15 cellular contexts compared by ENCODE assay signal in the genomic region with DNA sequence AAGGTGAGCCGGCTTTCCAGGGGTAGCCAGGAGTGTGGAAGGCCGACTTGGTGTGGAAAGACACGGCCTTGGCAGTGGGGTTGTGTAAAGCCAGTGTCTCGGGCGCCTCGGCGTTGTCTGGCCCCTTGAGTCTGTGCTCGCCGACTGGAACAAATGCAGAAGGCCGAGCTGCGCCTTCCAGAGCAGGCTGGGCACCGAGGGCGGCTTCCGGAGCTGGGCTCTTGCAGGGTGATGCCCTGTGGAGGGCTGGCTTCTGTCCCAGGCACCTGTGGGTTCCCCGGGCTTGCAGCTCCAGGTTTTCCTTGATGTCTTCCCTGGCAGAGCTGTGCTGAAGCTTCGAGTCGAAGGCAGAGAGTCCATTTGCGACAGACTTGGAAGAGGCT. TPM values are rescaled to one million over a fixed set of nuclear protein-coding genes. Genes with fewer than 3 reads are reported as not detected.
DNase-seq lines count a peak whose midpoint lies in the region; ATAC-seq, FAIRE-seq and TF ChIP-seq lines count a peak whose summit lies in the region.
"Had no signal": no experiment of that assay in that cellular context is flagged by ENCODE, and none has a peak within 500 bp of the region (broad histone marks: within the 10 kb centered on the region; RNA-seq: fewer than 3 reads in every experiment).

No MANE protein-coding gene starts in this region.

- no peak for ATAC-seq in activated T-helper 17 cell treated with anti-CD3 and anti-CD28 coated beads, Interleukin-2, amount 50 U/mL, for 72 hours (replicated peaks)
- ATAC-seq in lower lobe of right lung, result no peak
- ATAC-seq in GM21381 (IDR thresholded peaks at IDR 0.05; ENCODE audit: unreplicated experiment), result no peak

- POLR2A ChIA-PET in Caco-2 (lab: Charles Lee), result no interaction called here

- no peaks in the 10 kb centered on the region for H3K27me3 Mint-ChIP-seq in Caco-2 (ENCODE audit: insufficient read depth, unreplicated experiment)
- H3K27me3 Mint-ChIP-seq in activated T-helper 17 cell treated with anti-CD3 and anti-CD28 coated beads, Interleukin-2, amount 50 U/mL, for 72 hours, result no peaks in the 10 kb centered on the region
- H3K27me3 Mint-ChIP-seq: B cell had no signal

- H3K9me3 ChIP-seq in BLaER1, result no peaks in the 10 kb centered on the region
- no peaks in the 10 kb centered on the region for H3K9me3 ChIP-seq in Caco-2
- H3K9me3 ChIP-seq in lower lobe of right lung, result no peaks in the 10 kb centered on the region
- H3K9me3 ChIP-seq: SK-N-SH had no signal

- H4K20me1 ChIP-seq in BLaER1, result peaks cover 48% of the 10 kb centered on the region

- H3K27me3 ChIP-seq in BLaER1, result no peaks in the 10 kb centered on the region; the same call in 1 of the 2 replicates
- no peaks in the 10 kb centered on the region for H3K27me3 ChIP-seq in Caco-2 (replicated peaks; ENCODE audit: control insufficient read depth, insufficient read depth, low read length)
- H3K27me3 ChIP-seq in lower lobe of right lung (ENCODE audit: low read depth), result no peaks in the 10 kb centered on the region

- intact Hi-C loops in Caco-2 (cut with micrococcal nuclease; ENCODE audit: unreplicated experiment), result no loop called here
- intact Hi-C loops in lower lobe of right lung (cut with DNase I), result no loop called here

- H3K4me1 ChIP-seq in BLaER1 (peaks cover 57% of the 10 kb centered on the region), Caco-2 (no peaks in the 10 kb centered on the region), lower lobe of right lung (peaks cover 5% of the 10 kb centered on the region)

- peaks cover 44% of the 10 kb centered on the region for H3K36me3 Mint-ChIP-seq in Caco-2 (ENCODE audit: insufficient read depth, unreplicated experiment)
- H3K36me3 Mint-ChIP-seq in activated T-helper 17 cell treated with anti-CD3 and anti-CD28 coated beads, Interleukin-2, amount 50 U/mL, for 72 hours (ENCODE audit: low read depth), result peaks cover 12% of the 10 kb centered on the region

- H3K4me3 ChIP-seq in BLaER1 (no peak overlapping the region), Caco-2 (ENCODE audit: low read depth, low read length) (no peak overlapping the region), lower lobe of right lung (no peak overlapping the region)

- peak overlapping the region; percentile 30; the same call in 1 of the 2 replicates for H3K27ac ChIP-seq in BLaER1
- no peak overlapping the region for H3K27ac ChIP-seq in lower lobe of right lung

- TF ChIP-seq CTCF in Caco-2 (IDR thresholded peaks at IDR 0.05; ENCODE audit: insufficient read depth in 1 of 2, low read depth in 1 of 2, low read length in 1 of 2, severe bottlenecking in 1 of 2, unreplicated experiment in 1 of 2) (no peak), lower lobe of right lung (IDR thresholded peaks at IDR 0.05) (no peak)

- no peak overlapping the region for H3K4me3 Mint-ChIP-seq in Caco-2 (ENCODE audit: unreplicated experiment)
- no peak overlapping the region for H3K4me3 Mint-ChIP-seq in activated T-helper 17 cell treated with anti-CD3 and anti-CD28 coated beads, Interleukin-2, amount 50 U/mL, for 72 hours
- H3K4me3 Mint-ChIP-seq: B cell had no signal

- CTCF ChIA-PET in Caco-2 (lab: Charles Lee), result no interaction called here

- peak overlapping the region; percentile 74 for H3K4me2 ChIP-seq in BLaER1
- H3K4me2 ChIP-seq: SK-N-SH had no signal

- FAIRE-seq in frontal cortex (lab: Jason Lieb, UNC), result no peak

- H3K9me3 Mint-ChIP-seq in Caco-2 (ENCODE audit: unreplicated experiment), result no peaks in the 10 kb centered on the region
- H3K9me3 Mint-ChIP-seq in activated T-helper 17 cell treated with anti-CD3 and anti-CD28 coated beads, Interleukin-2, amount 50 U/mL, for 72 hours, result no peaks in the 10 kb centered on the region

- BruUV-seq in Caco-2 (replicated peaks; lab: Mats Ljungman, UMichigan), result no TSS peak

- H3K4me1 Mint-ChIP-seq in Caco-2 (ENCODE audit: low read depth, unreplicated experiment), result peaks cover 2% of the 10 kb centered on the region
- H3K4me1 Mint-ChIP-seq in activated T-helper 17 cell treated with anti-CD3 and anti-CD28 coated beads, Interleukin-2, amount 50 U/mL, for 72 hours, result peaks cover 8% of the 10 kb centered on the region
- H3K4me1 Mint-ChIP-seq: B cell had no signal

- H3K36me3 ChIP-seq in BLaER1, result peaks cover 59% of the 10 kb centered on the region
- H3K36me3 ChIP-seq in Caco-2 (ENCODE audit: control insufficient read depth, insufficient read depth, low read length), result no peaks in the 10 kb centered on the region; the same call in 1 of the 2 replicates
- peaks cover 40% of the 10 kb centered on the region for H3K36me3 ChIP-seq in lower lobe of right lung

- H3K27ac Mint-ChIP-seq in Caco-2 (ENCODE audit: unreplicated experiment), result peak overlapping the region; percentile 21
- H3K27ac Mint-ChIP-seq in activated T-helper 17 cell treated with anti-CD3 and anti-CD28 coated beads, Interleukin-2, amount 50 U/mL, for 72 hours, result peak overlapping the region; percentile 78
- H3K27ac Mint-ChIP-seq: B cell had no signal

- DNase-seq in Caco-2, result no peak
- DNase-seq in lower lobe of right lung, result peak; percentile 45
- DNase-seq in frontal cortex (ENCODE audit: low spot score in 2 of 2), result no peak
- DNase-seq in NCI-H345 (lab: John Stamatoyannopoulos, UW), result no peak
- no peak for DNase-seq in stimulated activated CD4-positive, alpha-beta T cell treated with anti-CD3 and anti-CD28 coated beads, Interleukin-15, amount 100 ng/mL, for 24 hours
- DNase-seq: DMS 273 treated with DMSO at 0.1 percent for 48 hours, HCEC 1CT, NCI-H146, NCI-H69, SK-N-SH had no signal

- peak overlapping the region; percentile 45; the same call in 1 of the 2 replicates for H3K9ac ChIP-seq in BLaER1
- H3K9ac ChIP-seq: SK-N-SH had no signal

RNA-seq across cellular contexts. Expression of a gene that starts 8.0 kb away (rescaled TPM):
- 0.14 and 0.19 TPM in 2 replicates for total RNA-seq in Caco-2 (2022)
- total RNA-seq in activated T-helper 17 cell treated with anti-CD3 and anti-CD28 coated beads, Interleukin-2, amount 50 U/mL, for 72 hours, result not detected
- 4.7 TPM for total RNA-seq in lower lobe of right lung
- not detected for total RNA-seq in frontal cortex
- total RNA-seq: B cell, HT1080 had no signal
